ENCODE assay signal across 1 cellular context in the genomic region with DNA sequence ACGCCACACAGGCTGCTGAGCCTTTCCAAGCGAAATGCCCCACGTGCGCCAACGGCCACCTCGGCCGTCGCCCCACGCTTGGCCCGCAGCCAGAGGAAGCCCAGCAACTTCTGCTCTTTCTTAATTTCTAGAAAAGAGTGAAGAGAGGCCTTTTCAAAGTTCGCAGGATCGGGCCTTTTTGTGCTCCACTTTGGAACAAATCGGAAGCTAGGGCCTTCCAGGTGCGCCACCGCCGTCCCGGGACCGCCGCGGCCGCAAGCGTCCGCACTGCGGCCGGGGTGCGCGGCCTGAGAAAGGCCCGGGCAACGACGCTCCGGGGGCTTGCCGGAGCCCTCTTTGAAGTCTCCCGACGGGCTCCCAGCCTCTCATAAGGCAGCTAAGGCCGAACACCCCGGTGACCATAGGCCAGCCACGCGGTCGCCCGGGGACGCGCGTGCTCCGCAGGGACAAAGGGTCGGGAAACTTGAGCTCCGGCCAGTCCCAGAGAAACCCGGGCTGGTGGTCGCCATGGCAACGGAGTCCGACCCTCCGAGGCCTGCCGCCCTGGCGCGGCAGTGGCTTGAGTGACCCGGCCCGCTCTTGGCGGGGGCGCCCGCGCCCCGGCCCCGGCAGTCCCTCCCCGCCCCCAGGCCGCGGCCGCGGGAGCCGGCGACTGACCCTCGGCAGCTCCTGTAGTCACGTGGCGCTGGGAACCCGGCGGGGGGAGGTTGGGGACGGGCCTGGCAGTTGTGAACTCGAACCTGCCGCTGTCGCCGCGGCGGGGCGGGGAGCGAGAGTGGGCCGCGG.
TF ChIP-seq lines count a peak whose summit lies in the region.

A gene (plus strand): TSS at position 725 of the 786 bp plus-strand sequence. CDS start 890 bp downstream, outside the sequence.

TF ChIP-seq in HEK293, 187 proteins besides CTCF, POLR2A, EP300 and RAD21 (continued from another document and continues in another):
- TF ChIP-seq, protein P1, sequence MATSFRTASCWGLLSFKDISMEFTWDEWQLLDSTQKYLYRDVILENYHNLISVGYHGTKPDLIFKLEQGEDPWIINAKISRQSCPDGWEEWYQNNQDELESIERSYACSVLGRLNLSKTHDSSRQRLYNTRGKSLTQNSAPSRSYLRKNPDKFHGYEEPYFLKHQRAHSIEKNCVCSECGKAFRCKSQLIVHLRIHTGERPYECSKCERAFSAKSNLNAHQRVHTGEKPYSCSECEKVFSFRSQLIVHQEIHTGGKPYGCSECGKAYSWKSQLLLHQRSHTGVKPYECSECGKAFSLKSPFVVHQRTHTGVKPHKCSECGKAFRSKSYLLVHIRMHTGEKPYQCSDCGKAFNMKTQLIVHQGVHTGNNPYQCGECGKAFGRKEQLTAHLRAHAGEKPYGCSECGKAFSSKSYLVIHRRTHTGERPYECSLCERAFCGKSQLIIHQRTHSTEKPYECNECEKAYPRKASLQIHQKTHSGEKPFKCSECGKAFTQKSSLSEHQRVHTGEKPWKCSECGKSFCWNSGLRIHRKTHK (tag by site-specific recombination; IDR thresholded peaks at IDR 0.05): no peak
- TF ChIP-seq ZNF48 (tag by site-specific recombination; IDR thresholded peaks at IDR 0.05): no peak
- TF ChIP-seq, protein P2, sequence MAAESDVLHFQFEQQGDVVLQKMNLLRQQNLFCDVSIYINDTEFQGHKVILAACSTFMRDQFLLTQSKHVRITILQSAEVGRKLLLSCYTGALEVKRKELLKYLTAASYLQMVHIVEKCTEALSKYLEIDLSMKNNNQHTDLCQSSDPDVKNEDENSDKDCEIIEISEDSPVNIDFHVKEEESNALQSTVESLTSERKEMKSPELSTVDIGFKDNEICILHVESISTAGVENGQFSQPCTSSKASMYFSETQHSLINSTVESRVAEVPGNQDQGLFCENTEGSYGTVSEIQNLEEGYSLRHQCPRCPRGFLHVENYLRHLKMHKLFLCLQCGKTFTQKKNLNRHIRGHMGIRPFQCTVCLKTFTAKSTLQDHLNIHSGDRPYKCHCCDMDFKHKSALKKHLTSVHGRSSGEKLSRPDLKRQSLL (tag by site-specific recombination; IDR thresholded peaks at IDR 0.05): 0 out of 2 replicates have a peak, but pooled peaks have one; percentile 33
- 0 out of 2 replicates have a peak, but pooled peaks have one; percentile 13 for TF ChIP-seq KLF9 (tag by site-specific recombination; IDR thresholded peaks at IDR 0.05; ENCODE audit: low read depth)
- no peak for TF ChIP-seq ZNF169 (tag by site-specific recombination; IDR thresholded peaks at IDR 0.05)
- TF ChIP-seq KLF8 (tag by site-specific recombination; IDR thresholded peaks at IDR 0.05): peak; percentile 51; the same call in 1 of the 2 replicates
- no peak for TF ChIP-seq ZNF23 (tag by site-specific recombination; IDR thresholded peaks at IDR 0.05; ENCODE audit: borderline replicate concordance)
- TF ChIP-seq ZNF350 (tag by site-specific recombination; IDR thresholded peaks at IDR 0.05): no peak
- peak; percentile 81 for TF ChIP-seq ZNF335 (tag by site-specific recombination; conservative IDR thresholded peaks at IDR 0.05)
- TF ChIP-seq, protein P3, sequence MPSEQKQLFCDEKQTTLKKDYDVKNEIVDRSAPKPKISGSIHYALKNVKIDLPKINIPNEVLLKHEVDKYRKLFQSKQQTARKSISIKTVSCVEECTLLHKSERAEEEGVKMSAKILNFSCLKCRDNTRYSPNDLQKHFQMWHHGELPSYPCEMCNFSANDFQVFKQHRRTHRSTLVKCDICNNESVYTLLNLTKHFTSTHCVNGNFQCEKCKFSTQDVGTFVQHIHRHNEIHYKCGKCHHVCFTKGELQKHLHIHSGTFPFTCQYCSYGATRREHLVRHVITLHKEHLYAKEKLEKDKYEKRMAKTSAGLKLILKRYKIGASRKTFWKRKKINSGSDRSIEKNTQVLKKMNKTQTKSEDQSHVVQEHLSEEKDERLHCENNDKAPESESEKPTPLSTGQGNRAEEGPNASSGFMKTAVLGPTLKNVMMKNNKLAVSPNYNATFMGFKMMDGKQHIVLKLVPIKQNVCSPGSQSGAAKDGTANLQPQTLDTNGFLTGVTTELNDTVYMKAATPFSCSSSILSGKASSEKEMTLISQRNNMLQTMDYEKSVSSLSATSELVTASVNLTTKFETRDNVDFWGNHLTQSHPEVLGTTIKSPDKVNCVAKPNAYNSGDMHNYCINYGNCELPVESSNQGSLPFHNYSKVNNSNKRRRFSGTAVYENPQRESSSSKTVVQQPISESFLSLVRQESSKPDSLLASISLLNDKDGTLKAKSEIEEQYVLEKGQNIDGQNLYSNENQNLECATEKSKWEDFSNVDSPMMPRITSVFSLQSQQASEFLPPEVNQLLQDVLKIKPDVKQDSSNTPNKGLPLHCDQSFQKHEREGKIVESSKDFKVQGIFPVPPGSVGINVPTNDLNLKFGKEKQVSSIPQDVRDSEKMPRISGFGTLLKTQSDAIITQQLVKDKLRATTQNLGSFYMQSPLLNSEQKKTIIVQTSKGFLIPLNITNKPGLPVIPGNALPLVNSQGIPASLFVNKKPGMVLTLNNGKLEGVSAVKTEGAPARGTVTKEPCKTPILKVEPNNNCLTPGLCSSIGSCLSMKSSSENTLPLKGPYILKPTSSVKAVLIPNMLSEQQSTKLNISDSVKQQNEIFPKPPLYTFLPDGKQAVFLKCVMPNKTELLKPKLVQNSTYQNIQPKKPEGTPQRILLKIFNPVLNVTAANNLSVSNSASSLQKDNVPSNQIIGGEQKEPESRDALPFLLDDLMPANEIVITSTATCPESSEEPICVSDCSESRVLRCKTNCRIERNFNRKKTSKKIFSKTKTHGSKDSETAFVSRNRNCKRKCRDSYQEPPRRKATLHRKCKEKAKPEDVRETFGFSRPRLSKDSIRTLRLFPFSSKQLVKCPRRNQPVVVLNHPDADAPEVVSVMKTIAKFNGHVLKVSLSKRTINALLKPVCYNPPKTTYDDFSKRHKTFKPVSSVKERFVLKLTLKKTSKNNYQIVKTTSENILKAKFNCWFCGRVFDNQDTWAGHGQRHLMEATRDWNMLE (tag by site-specific recombination; conservative IDR thresholded peaks at IDR 0.05; ENCODE audit: low read depth): no peak
- TF ChIP-seq ZNF626 (tag by site-specific recombination; IDR thresholded peaks at IDR 0.05): no peak
- no peak for TF ChIP-seq SETDB1 (IDR thresholded peaks at IDR 0.05; ENCODE audit: insufficient read length, low read length)
- TF ChIP-seq ZNF837 (tag by site-specific recombination; IDR thresholded peaks at IDR 0.05): no peak
- peak; percentile 62; the same call in 1 of the 2 replicates for TF ChIP-seq ZNF629 (tag by site-specific recombination; IDR thresholded peaks at IDR 0.05)
- TF ChIP-seq ZNF707 (tag by site-specific recombination; IDR thresholded peaks at IDR 0.05): no peak
- TF ChIP-seq ZNF133 (tag by site-specific recombination; IDR thresholded peaks at IDR 0.05): no peak
- peak; percentile 86; the same call in 1 of the 2 replicates for TF ChIP-seq ZNF501 (tag by site-specific recombination; IDR thresholded peaks at IDR 0.05)
- TF ChIP-seq, protein P4, sequence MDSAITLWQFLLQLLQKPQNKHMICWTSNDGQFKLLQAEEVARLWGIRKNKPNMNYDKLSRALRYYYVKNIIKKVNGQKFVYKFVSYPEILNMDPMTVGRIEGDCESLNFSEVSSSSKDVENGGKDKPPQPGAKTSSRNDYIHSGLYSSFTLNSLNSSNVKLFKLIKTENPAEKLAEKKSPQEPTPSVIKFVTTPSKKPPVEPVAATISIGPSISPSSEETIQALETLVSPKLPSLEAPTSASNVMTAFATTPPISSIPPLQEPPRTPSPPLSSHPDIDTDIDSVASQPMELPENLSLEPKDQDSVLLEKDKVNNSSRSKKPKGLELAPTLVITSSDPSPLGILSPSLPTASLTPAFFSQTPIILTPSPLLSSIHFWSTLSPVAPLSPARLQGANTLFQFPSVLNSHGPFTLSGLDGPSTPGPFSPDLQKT (IDR thresholded peaks at IDR 0.05; ENCODE audit: borderline replicate concordance, low read depth, low read length): no peak
- TF ChIP-seq ZNF830 (tag by site-specific recombination; IDR thresholded peaks at IDR 0.05; ENCODE audit: low read depth): no peak
- TF ChIP-seq, protein P5, sequence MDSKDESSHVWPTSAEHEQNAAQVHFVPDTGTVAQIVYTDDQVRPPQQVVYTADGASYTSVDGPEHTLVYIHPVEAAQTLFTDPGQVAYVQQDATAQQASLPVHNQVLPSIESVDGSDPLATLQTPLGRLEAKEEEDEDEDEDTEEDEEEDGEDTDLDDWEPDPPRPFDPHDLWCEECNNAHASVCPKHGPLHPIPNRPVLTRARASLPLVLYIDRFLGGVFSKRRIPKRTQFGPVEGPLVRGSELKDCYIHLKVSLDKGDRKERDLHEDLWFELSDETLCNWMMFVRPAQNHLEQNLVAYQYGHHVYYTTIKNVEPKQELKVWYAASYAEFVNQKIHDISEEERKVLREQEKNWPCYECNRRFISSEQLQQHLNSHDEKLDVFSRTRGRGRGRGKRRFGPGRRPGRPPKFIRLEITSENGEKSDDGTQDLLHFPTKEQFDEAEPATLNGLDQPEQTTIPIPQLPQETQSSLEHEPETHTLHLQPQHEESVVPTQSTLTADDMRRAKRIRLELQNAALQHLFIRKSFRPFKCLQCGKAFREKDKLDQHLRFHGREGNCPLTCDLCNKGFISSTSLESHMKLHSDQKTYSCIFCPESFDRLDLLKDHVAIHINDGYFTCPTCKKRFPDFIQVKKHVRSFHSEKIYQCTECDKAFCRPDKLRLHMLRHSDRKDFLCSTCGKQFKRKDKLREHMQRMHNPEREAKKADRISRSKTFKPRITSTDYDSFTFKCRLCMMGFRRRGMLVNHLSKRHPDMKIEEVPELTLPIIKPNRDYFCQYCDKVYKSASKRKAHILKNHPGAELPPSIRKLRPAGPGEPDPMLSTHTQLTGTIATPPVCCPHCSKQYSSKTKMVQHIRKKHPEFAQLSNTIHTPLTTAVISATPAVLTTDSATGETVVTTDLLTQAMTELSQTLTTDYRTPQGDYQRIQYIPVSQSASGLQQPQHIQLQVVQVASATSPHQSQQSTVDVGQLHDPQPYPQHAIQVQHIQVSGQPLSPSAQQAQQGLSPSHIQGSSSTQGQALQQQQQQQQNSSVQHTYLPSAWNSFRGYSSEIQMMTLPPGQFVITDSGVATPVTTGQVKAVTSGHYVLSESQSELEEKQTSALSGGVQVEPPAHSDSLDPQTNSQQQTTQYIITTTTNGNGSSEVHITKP (tag by site-specific recombination; IDR thresholded peaks at IDR 0.05): no peak
- TF ChIP-seq, protein P6, sequence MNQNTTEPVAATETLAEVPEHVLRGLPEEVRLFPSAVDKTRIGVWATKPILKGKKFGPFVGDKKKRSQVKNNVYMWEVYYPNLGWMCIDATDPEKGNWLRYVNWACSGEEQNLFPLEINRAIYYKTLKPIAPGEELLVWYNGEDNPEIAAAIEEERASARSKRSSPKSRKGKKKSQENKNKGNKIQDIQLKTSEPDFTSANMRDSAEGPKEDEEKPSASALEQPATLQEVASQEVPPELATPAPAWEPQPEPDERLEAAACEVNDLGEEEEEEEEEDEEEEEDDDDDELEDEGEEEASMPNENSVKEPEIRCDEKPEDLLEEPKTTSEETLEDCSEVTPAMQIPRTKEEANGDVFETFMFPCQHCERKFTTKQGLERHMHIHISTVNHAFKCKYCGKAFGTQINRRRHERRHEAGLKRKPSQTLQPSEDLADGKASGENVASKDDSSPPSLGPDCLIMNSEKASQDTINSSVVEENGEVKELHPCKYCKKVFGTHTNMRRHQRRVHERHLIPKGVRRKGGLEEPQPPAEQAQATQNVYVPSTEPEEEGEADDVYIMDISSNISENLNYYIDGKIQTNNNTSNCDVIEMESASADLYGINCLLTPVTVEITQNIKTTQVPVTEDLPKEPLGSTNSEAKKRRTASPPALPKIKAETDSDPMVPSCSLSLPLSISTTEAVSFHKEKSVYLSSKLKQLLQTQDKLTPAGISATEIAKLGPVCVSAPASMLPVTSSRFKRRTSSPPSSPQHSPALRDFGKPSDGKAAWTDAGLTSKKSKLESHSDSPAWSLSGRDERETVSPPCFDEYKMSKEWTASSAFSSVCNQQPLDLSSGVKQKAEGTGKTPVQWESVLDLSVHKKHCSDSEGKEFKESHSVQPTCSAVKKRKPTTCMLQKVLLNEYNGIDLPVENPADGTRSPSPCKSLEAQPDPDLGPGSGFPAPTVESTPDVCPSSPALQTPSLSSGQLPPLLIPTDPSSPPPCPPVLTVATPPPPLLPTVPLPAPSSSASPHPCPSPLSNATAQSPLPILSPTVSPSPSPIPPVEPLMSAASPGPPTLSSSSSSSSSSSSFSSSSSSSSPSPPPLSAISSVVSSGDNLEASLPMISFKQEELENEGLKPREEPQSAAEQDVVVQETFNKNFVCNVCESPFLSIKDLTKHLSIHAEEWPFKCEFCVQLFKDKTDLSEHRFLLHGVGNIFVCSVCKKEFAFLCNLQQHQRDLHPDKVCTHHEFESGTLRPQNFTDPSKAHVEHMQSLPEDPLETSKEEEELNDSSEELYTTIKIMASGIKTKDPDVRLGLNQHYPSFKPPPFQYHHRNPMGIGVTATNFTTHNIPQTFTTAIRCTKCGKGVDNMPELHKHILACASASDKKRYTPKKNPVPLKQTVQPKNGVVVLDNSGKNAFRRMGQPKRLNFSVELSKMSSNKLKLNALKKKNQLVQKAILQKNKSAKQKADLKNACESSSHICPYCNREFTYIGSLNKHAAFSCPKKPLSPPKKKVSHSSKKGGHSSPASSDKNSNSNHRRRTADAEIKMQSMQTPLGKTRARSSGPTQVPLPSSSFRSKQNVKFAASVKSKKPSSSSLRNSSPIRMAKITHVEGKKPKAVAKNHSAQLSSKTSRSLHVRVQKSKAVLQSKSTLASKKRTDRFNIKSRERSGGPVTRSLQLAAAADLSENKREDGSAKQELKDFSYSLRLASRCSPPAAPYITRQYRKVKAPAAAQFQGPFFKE (tag by site-specific recombination; IDR thresholded peaks at IDR 0.05; ENCODE audit: borderline replicate concordance): no peak
- TF ChIP-seq ZNF366 (tag by site-specific recombination; conservative IDR thresholded peaks at IDR 0.05): 0 out of 2 replicates have a peak, but pooled peaks have one; percentile 31
- peak; percentile 91; the same call in 1 of the 2 replicates for TF ChIP-seq ZNF768 (tag by site-specific recombination; IDR thresholded peaks at IDR 0.05)
- TF ChIP-seq ZNF157 (tag by site-specific recombination; IDR thresholded peaks at IDR 0.05): no peak
- TF ChIP-seq IKZF3 (tag by site-specific recombination; IDR thresholded peaks at IDR 0.05): peak; percentile 61
- no peak for TF ChIP-seq ZNF621 (tag by site-specific recombination; IDR thresholded peaks at IDR 0.05)
- TF ChIP-seq YY2 (tag by site-specific recombination; IDR thresholded peaks at IDR 0.05): no peak
- 0 out of 2 replicates have a peak, but pooled peaks have one; percentile 19 for TF ChIP-seq SP2 (tag by site-specific recombination; IDR thresholded peaks at IDR 0.05)
- TF ChIP-seq ZNF585B (tag by site-specific recombination; IDR thresholded peaks at IDR 0.05): no peak
- peak; percentile 97; the same call in 1 of the 2 replicates for TF ChIP-seq GLIS1 (tag by site-specific recombination; IDR thresholded peaks at IDR 0.05)
- no peak for TF ChIP-seq ZNF560 (tag by site-specific recombination; IDR thresholded peaks at IDR 0.05; ENCODE audit: borderline replicate concordance)
- no peak for TF ChIP-seq ZNF548 (tag by site-specific recombination; IDR thresholded peaks at IDR 0.05)
- no peak for TF ChIP-seq ZNF223 (tag by site-specific recombination; IDR thresholded peaks at IDR 0.05)
- TF ChIP-seq, protein P7, sequence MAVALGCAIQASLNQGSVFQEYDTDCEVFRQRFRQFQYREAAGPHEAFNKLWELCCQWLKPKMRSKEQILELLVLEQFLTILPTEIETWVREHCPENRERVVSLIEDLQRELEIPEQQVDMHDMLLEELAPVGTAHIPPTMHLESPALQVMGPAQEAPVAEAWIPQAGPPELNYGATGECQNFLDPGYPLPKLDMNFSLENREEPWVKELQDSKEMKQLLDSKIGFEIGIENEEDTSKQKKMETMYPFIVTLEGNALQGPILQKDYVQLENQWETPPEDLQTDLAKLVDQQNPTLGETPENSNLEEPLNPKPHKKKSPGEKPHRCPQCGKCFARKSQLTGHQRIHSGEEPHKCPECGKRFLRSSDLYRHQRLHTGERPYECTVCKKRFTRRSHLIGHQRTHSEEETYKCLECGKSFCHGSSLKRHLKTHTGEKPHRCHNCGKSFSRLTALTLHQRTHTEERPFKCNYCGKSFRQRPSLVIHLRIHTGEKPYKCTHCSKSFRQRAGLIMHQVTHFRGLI (tag by site-specific recombination; IDR thresholded peaks at IDR 0.05): peak; percentile 74
- no peak for TF ChIP-seq ZNF701 (tag by site-specific recombination; IDR thresholded peaks at IDR 0.05)
